ENCODE assay signal across 8 cellular contexts in genomic region chr14:61608245-61609142, GRCh38.
DNase-seq lines count a peak whose midpoint lies in the region; ATAC-seq and TF ChIP-seq lines count a peak whose summit lies in the region.

No MANE protein-coding gene starts in this region.

- H3K9me2 ChIP-seq in GM23338 (ENCODE audit: insufficient read depth): peaks cover 3% of the 10 kb centered on the region; the same call in 1 of the 2 replicates

- peak overlapping the region; percentile 43; the same call in 1 of the 2 replicates for H2AFZ ChIP-seq in GM23338
- no peak overlapping the region for H2AFZ ChIP-seq in fibroblast of lung (ENCODE audit: low read length)

- H3K4me1 Mint-ChIP-seq in GM23338: peaks cover 53% of the 10 kb centered on the region

- H4K20me1 ChIP-seq in GM23338 (replicated peaks; ENCODE audit: insufficient read depth) (no peaks in the 10 kb centered on the region), fibroblast of lung (ENCODE audit: control insufficient read depth, extremely low read depth, insufficient read depth, low read length) (no peaks in the 10 kb centered on the region)

- TF ChIP-seq CTCF in GM23338 (conservative IDR thresholded peaks at IDR 0.05; ENCODE audit: low read depth in 2 of 2): no peak
- TF ChIP-seq CTCF in fibroblast of lung (conservative IDR thresholded peaks at IDR 0.05 in 1 of 2, IDR thresholded peaks at IDR 0.05 in 1 of 2; ENCODE audit: low read depth in 1 of 2, low read length in 2 of 2): no peak
- no peak for TF ChIP-seq CTCF in RWPE1 (conservative IDR thresholded peaks at IDR 0.05; ENCODE audit: low read depth)

- peaks cover 3% of the 10 kb centered on the region for H3K27me3 Mint-ChIP-seq in GM23338 (ENCODE audit: insufficient read depth, low read depth, poor library complexity)

- peaks cover 46% of the 10 kb centered on the region for H3K4me1 ChIP-seq in GM23338 (ENCODE audit: insufficient read depth)
- H3K4me1 ChIP-seq in fibroblast of lung (ENCODE audit: control insufficient read depth, extremely low read depth, insufficient read depth, low read length): peaks cover 5% of the 10 kb centered on the region

- H3K4me2 ChIP-seq in GM23338 (peak overlapping the region; percentile 58), fibroblast of lung (ENCODE audit: extremely low read depth, insufficient read depth, low read length) (no peak overlapping the region)

- no peaks in the 10 kb centered on the region for H3K36me3 ChIP-seq in GM23338 (ENCODE audit: insufficient read depth)
- H3K36me3 ChIP-seq in fibroblast of lung (ENCODE audit: control insufficient read depth, insufficient read depth, low read length): no peaks in the 10 kb centered on the region

- DNase-seq in GM23338 (ENCODE audit: low spot score) (no peak), NCI-H526 treated with DMSO at 0.1 percent for 48 hours (lab: John Stamatoyannopoulos, UW) (peak; percentile 75), fibroblast of lung (ENCODE audit: low read depth in 2 of 2) (peak; percentile 60 to 86), posterior cingulate gyrus (peak in 9 of 10 donors; percentile 28 to 89 (median 47)), iPS-NIHi7 (ENCODE audit: extremely low spot score) (no peak), SW480 (ENCODE audit: low spot score) (no peak), OCI-M2 (lab: John Stamatoyannopoulos, UW; ENCODE audit: unreplicated experiment) (no peak), RWPE1 (ENCODE audit: low spot score) (no peak)

- peak overlapping the region; percentile 94 for H3K27ac ChIP-seq in GM23338 (ENCODE audit: low read depth)
- H3K27ac ChIP-seq in fibroblast of lung (ENCODE audit: insufficient read depth, low read length): no peak overlapping the region
- no peak overlapping the region for H3K27ac ChIP-seq in RWPE1

- no peak overlapping the region for H3K9ac ChIP-seq in fibroblast of lung (ENCODE audit: insufficient read depth, low read length)

- 0 out of 2 replicates have a peak, but pooled peaks cover 10% of the 10 kb centered on the region for H3F3A ChIP-seq in GM23338 (replicated peaks; ENCODE audit: low read depth)

- no peaks in the 10 kb centered on the region for H3K27me3 ChIP-seq in GM23338 (ENCODE audit: insufficient read depth)
- H3K27me3 ChIP-seq in fibroblast of lung (ENCODE audit: control insufficient read depth, insufficient read depth, low read length): no peaks in the 10 kb centered on the region

- no peaks in the 10 kb centered on the region for H3K36me3 Mint-ChIP-seq in GM23338 (ENCODE audit: low read depth)

- H3K4me3 Mint-ChIP-seq in GM23338: no peak overlapping the region; the same call in 2 of the 3 replicates

- CTCF ChIA-PET in RWPE1 (lab: Yijun Ruan, JAX): interaction anchor here (0.6 kb wide), 1 partner anchor 51 kb away, joined by 5 read pairs; no protein-coding TSS in a partner anchor

- no peaks in the 10 kb centered on the region for H3K9me3 Mint-ChIP-seq in GM23338

- POLR2A ChIA-PET in RWPE1 (lab: Yijun Ruan, JAX; ENCODE audit: low non-redundant PET): no interaction called here

- H3K27ac Mint-ChIP-seq in GM23338: no peak overlapping the region

- ATAC-seq in GM23338: peak; percentile 63

- intact Hi-C loops in posterior cingulate gyrus (cut with DNase I): no loop called here

- H3K9me3 ChIP-seq in fibroblast of lung (ENCODE audit: control insufficient read depth, insufficient read depth, low read depth, low read length): no peaks in the 10 kb centered on the region

- H3K4me3 ChIP-seq in GM23338 (peak overlapping the region; percentile 31; the same call in 1 of the 2 replicates), fibroblast of lung (replicated peaks in 1 of 4; ENCODE audit: control extremely low read depth in 1 of 4, insufficient read depth in 1 of 4, low read depth in 3 of 4, low read length in 4 of 4) (no peak overlapping the region)

- no peaks in the 10 kb centered on the region for H3K79me2 ChIP-seq in GM23338 (replicated peaks; ENCODE audit: insufficient read depth)
- H3K79me2 ChIP-seq in fibroblast of lung (ENCODE audit: control insufficient read depth, insufficient read depth, low read length): no peaks in the 10 kb centered on the region

TF ChIP-seq in GM23338, 12 proteins besides CTCF, POLR2A, EP300 and RAD21:
- TF ChIP-seq ZNF331 (CRISPR knock-in tag; IDR thresholded peaks at IDR 0.05; ENCODE audit: low read depth) (no peak), ZNF462 (CRISPR knock-in tag; IDR thresholded peaks at IDR 0.05) (no peak), STAT1 (IDR thresholded peaks at IDR 0.05; ENCODE audit: unreplicated experiment) (no peak), ZNF114 (CRISPR knock-in tag; IDR thresholded peaks at IDR 0.05) (no peak), EZH2phosphoT487 (IDR thresholded peaks at IDR 0.05; ENCODE audit: unreplicated experiment) (no peak), ETS1 (IDR thresholded peaks at IDR 0.05) (no peak), POLR2AphosphoS5 (IDR thresholded peaks at IDR 0.05; ENCODE audit: low read depth) (no peak)

Comparison
In these comparisons a context has a peak if more than half of its experiments do, and no peak if none do; other contexts are left out.
1. DNase-seq: peak in NCI-H526 treated with DMSO at 0.1 percent for 48 hours (single experiment), fibroblast of lung (2 of 2) and posterior cingulate gyrus (9 of 10); none in GM23338 (single experiment), iPS-NIHi7 (single experiment), SW480 (single experiment), OCI-M2 (single experiment) and RWPE1 (single experiment).